Comparison of ENCODE assay signal across 2 cellular contexts in genomic region chr17:83067071-83067717, GRCh38.
TF ChIP-seq lines count a peak whose summit lies in the region.

No MANE protein-coding gene starts in this region.

TF ChIP-seq in SK-N-SH treated with all-trans-retinoic acid at 6 μM for 48 hours, 23 proteins besides CTCF, POLR2A, EP300 and RAD21 (continued from another document):
- TF ChIP-seq POU6F1 (CRISPR knock-in tag; IDR thresholded peaks at IDR 0.05; ENCODE audit: borderline replicate concordance, low read depth): no peak
- TF ChIP-seq GLIS3 (CRISPR knock-in tag; IDR thresholded peaks at IDR 0.05): no peak
- TF ChIP-seq ZNF565 (CRISPR knock-in tag; conservative IDR thresholded peaks at IDR 0.05; ENCODE audit: low read depth): no peak
- TF ChIP-seq TOX (CRISPR knock-in tag; IDR thresholded peaks at IDR 0.05; ENCODE audit: borderline replicate concordance): no peak
- TF ChIP-seq CREB5 (CRISPR knock-in tag; IDR thresholded peaks at IDR 0.05; ENCODE audit: low read depth): no peak
- no peak for TF ChIP-seq ZNF8 (CRISPR knock-in tag; IDR thresholded peaks at IDR 0.05)
- no peak for TF ChIP-seq BACH2 (CRISPR knock-in tag; IDR thresholded peaks at IDR 0.05; ENCODE audit: borderline replicate concordance)
- no peak for TF ChIP-seq ESRRG (CRISPR knock-in tag; IDR thresholded peaks at IDR 0.05)
- TF ChIP-seq ZFP3 (CRISPR knock-in tag; IDR thresholded peaks at IDR 0.05): no peak
- TF ChIP-seq SNAI2 (CRISPR knock-in tag; IDR thresholded peaks at IDR 0.05): no peak
- no peak for TF ChIP-seq TCF4 (CRISPR knock-in tag; IDR thresholded peaks at IDR 0.05; ENCODE audit: borderline replicate concordance)

TF ChIP-seq in SK-N-SH, 30 proteins besides CTCF, POLR2A, EP300 and RAD21 (continued from another document):
- TF ChIP-seq REST (IDR thresholded peaks at IDR 0.05; ENCODE audit: low read depth, low read length): no peak
- TF ChIP-seq SMC3 (IDR thresholded peaks at IDR 0.05; ENCODE audit: low read depth, low read length): no peak
- TF ChIP-seq ZBTB33 (IDR thresholded peaks at IDR 0.05; ENCODE audit: borderline replicate concordance, low read depth): no peak
- no peak for TF ChIP-seq USF1 (IDR thresholded peaks at IDR 0.05; ENCODE audit: borderline replicate concordance, low read depth)
- TF ChIP-seq RCOR1 (IDR thresholded peaks at IDR 0.05; ENCODE audit: low read length): no peak
- TF ChIP-seq IRF3 (IDR thresholded peaks at IDR 0.05; ENCODE audit: low read depth, low read length): no peak
- TF ChIP-seq PBX3 (IDR thresholded peaks at IDR 0.05): no peak
- no peak for TF ChIP-seq TEAD4 (IDR thresholded peaks at IDR 0.05; ENCODE audit: borderline replicate concordance, insufficient read depth)
- no peak for TF ChIP-seq TAF1 (IDR thresholded peaks at IDR 0.05; ENCODE audit: borderline replicate concordance, low read depth, low read length)
- TF ChIP-seq MXI1 (IDR thresholded peaks at IDR 0.05; ENCODE audit: low read depth, low read length): no peak
- TF ChIP-seq FOXM1 (IDR thresholded peaks at IDR 0.05; ENCODE audit: low read depth): no peak
- TF ChIP-seq FOSL2 (IDR thresholded peaks at IDR 0.05; ENCODE audit: borderline replicate concordance, low read depth): no peak
